ENCODE assay signal across 12 cellular contexts in genomic region chr15:58459562-58459961, GRCh38. TPM values are rescaled to one million over a fixed set of nuclear protein-coding genes. Genes with fewer than 3 reads are reported as not detected.
DNase-seq lines count a peak whose midpoint lies in the region; ATAC-seq, FAIRE-seq and TF ChIP-seq lines count a peak whose summit lies in the region.
"Had no signal": no experiment of that assay in that cellular context is flagged by ENCODE, and none has a peak within 500 bp of the region (broad histone marks: within the 10 kb centered on the region; RNA-seq: fewer than 3 reads in every experiment).

No MANE protein-coding gene starts in this region.

- H3K36me3 ChIP-seq in small intestine (ENCODE audit: control insufficient read depth in 2 of 2, insufficient read depth in 2 of 2, low read length in 2 of 2), result no peaks in the 10 kb centered on the region
- H3K36me3 ChIP-seq: adrenal gland had no signal

- FAIRE-seq in small intestine (lab: Jason Lieb, UNC), result no peak

- TF ChIP-seq POLR2A in NB4 (IDR thresholded peaks at IDR 0.05; ENCODE audit: extremely low read depth, insufficient read length), result no peak

- peak overlapping the region; percentile 62 for H3K27ac Mint-ChIP-seq in activated CD8-positive, alpha-beta T cell treated with anti-CD3 and anti-CD28 coated beads, Interleukin-2, amount 10 ng/mL, durations not matched to agents 7 days and 5 days
- H3K27ac Mint-ChIP-seq: endodermal cell had no signal

- WGBS in small intestine, 3 donors, result 15 to 38% (median 27%) methylated on average over 9 of the region's 9 CpGs

- no peaks in the 10 kb centered on the region for H3K9me3 Mint-ChIP-seq in activated CD8-positive, alpha-beta T cell treated with anti-CD3 and anti-CD28 coated beads, Interleukin-2, amount 10 ng/mL, durations not matched to agents 7 days and 5 days (ENCODE audit: insufficient read depth)
- H3K9me3 Mint-ChIP-seq: endodermal cell had no signal

- POLR2A ChIA-PET in activated CD8-positive, alpha-beta T cell treated with anti-CD3 and anti-CD28 coated beads, Interleukin-2, amount 10 ng/mL, durations not matched to agents 7 days and 5 days (lab: Charles Lee), result interaction anchor here (1.5 to 4.9 kb wide), 3 partner anchors 16 to 57 kb away, joined by 6 to 45 read pairs (median 12); no protein-coding TSS in a partner anchor

- no peaks in the 10 kb centered on the region for H3K27me3 Mint-ChIP-seq in activated CD8-positive, alpha-beta T cell treated with anti-CD3 and anti-CD28 coated beads, Interleukin-2, amount 10 ng/mL, durations not matched to agents 7 days and 5 days (ENCODE audit: low read depth)

- H3K27me3 ChIP-seq in layer of hippocampus (ENCODE audit: control insufficient read depth, insufficient read depth, low read length) (no peaks in the 10 kb centered on the region), small intestine (ENCODE audit: control insufficient read depth in 2 of 2, insufficient read depth in 2 of 2, low read length in 2 of 2) (no peaks in the 10 kb centered on the region)
- H3K27me3 ChIP-seq: adrenal gland had no signal

- H3K4me3 Mint-ChIP-seq in activated CD8-positive, alpha-beta T cell treated with anti-CD3 and anti-CD28 coated beads, Interleukin-2, amount 10 ng/mL, durations not matched to agents 7 days and 5 days, result no peak overlapping the region
- H3K4me3 Mint-ChIP-seq: endodermal cell had no signal

- CTCF ChIA-PET in activated CD8-positive, alpha-beta T cell treated with anti-CD3 and anti-CD28 coated beads, Interleukin-2, amount 10 ng/mL, durations not matched to agents 7 days and 5 days (lab: Charles Lee), result interaction anchor here (1.6 to 4.6 kb wide), 4 partner anchors 11 to 58 kb away, joined by 4 to 34 read pairs (median 13); no protein-coding TSS in a partner anchor

- no peak for ATAC-seq in activated CD8-positive, alpha-beta T cell treated with anti-CD3 and anti-CD28 coated beads, Interleukin-2, amount 10 ng/mL, durations not matched to agents 7 days and 5 days
- no peak for ATAC-seq in GM21717 (IDR thresholded peaks at IDR 0.05; ENCODE audit: unreplicated experiment)

- H3K4me3 ChIP-seq in NB4 (ENCODE audit: low read depth, low read length) (no peak overlapping the region), small intestine (ENCODE audit: low read depth in 1 of 2, low read length in 2 of 2) (no peak overlapping the region)
- H3K4me3 ChIP-seq: adrenal gland had no signal

- H3K4me1 ChIP-seq in small intestine (ENCODE audit: control insufficient read depth in 2 of 2, insufficient read depth in 1 of 2, low read depth in 1 of 2, low read length in 1 of 2), result peaks cover 3 to 9% of the 10 kb centered on the region in 2 donors

- TF ChIP-seq CTCF in NB4 (IDR thresholded peaks at IDR 0.05; ENCODE audit: low read depth, low read length), result no peak

- peaks cover 7% of the 10 kb centered on the region for H3K36me3 Mint-ChIP-seq in activated CD8-positive, alpha-beta T cell treated with anti-CD3 and anti-CD28 coated beads, Interleukin-2, amount 10 ng/mL, durations not matched to agents 7 days and 5 days (ENCODE audit: low read depth)

- H3K27ac ChIP-seq in layer of hippocampus (ENCODE audit: low read depth, low read length) (peak overlapping the region; percentile 20), small intestine (ENCODE audit: low read depth in 1 of 2, low read length in 1 of 2) (peak overlapping the region in 1 of 2 donors; percentile 73)

- DNase-seq in NB4 (ENCODE audit: low read depth) (peak; percentile 19), small intestine (peak; percentile 48), nucleus accumbens (lab: John Stamatoyannopoulos, UW) (no peak)
- DNase-seq in activated CD8-positive, alpha-beta T cell treated with anti-CD3 and anti-CD28 coated beads, Interleukin-2, amount 10 ng/mL, durations not matched to agents 7 days and 5 days, result no peak
- no peak for DNase-seq in stimulated activated CD4-positive, alpha-beta T cell treated with anti-CD3 and anti-CD28 coated beads, Interleukin-4, amount 100 ng/mL, for 24 hours
- DNase-seq: DMS153, endodermal cell, hypothalamus, NCI-H524 treated with DMSO at 0.1 percent for 48 hours had no signal

- peaks cover 88% of the 10 kb centered on the region for H3K4me1 Mint-ChIP-seq in activated CD8-positive, alpha-beta T cell treated with anti-CD3 and anti-CD28 coated beads, Interleukin-2, amount 10 ng/mL, durations not matched to agents 7 days and 5 days (ENCODE audit: low read depth)

- no peaks in the 10 kb centered on the region for H3K9me3 ChIP-seq in small intestine (ENCODE audit: control insufficient read depth, low read depth)
- H3K9me3 ChIP-seq: adrenal gland had no signal

RNA-seq across cellular contexts. Expression of gene LIPC, which starts 27.8 kb away (rescaled TPM):
- 1 to 10 TPM; 4.1 to 4.4 TPM for total RNA-seq in activated CD8-positive, alpha-beta T cell treated with anti-CD3 and anti-CD28 coated beads, Interleukin-2, amount 10 ng/mL, durations not matched to agents 7 days and 5 days
- polyA plus RNA-seq in small intestine, result 1 to 10 TPM in 2 of 3 donors, under 1 TPM in 1; 0.98 to 2.0 (median 1.4) TPM
- total RNA-seq: endodermal cell had no signal

Comparison
In these comparisons a context has a peak if more than half of its experiments do, and no peak if none do; other contexts are left out.
1. DNase-seq: peak in NB4 (single experiment) and small intestine (single experiment); none in activated CD8-positive, alpha-beta T cell treated with anti-CD3 and anti-CD28 coated beads, Interleukin-2, amount 10 ng/mL, durations not matched to agents 7 days and 5 days (single experiment), nucleus accumbens (0 of 56) and stimulated activated CD4-positive, alpha-beta T cell treated with anti-CD3 and anti-CD28 coated beads, Interleukin-4, amount 100 ng/mL, for 24 hours (single experiment).